In the genomic region with DNA sequence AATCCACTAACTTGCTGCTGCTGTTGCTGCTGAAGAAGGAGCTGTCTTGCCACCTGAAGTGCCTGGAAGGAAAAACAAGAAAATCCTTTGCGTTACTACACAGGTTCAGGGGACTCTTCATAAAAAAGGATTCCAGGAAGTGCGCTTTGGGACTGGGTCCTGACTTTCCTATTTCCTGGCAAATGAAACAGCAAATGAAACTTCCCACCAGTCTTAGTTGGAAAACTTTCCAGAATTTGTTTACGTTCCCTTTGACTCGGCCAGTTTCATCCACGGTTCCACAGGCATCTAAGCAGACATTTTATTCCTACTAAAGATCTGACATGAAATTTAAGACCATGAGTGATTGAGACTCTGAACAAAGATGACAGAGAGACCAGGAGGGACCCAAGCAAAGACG, we compare ENCODE assay signal across 15 cellular contexts.
A peak's percentile ranks its signal among the peaks of the same experiment; 100 is the strongest.
DNase-seq lines count a peak whose midpoint lies in the region; ATAC-seq and TF ChIP-seq lines count a peak whose summit lies in the region.
"Had no signal": no experiment of that assay in that cellular context is flagged by ENCODE, and none has a peak within 500 bp of the region (broad histone marks: within the 10 kb centered on the region; RNA-seq: fewer than 3 reads in every experiment).

No MANE protein-coding gene starts in this region.

- CTCF ChIA-PET in activated CD4-positive, alpha-beta T cell treated with anti-CD3 and anti-CD28 coated beads, Interleukin-2, amount 10 ng/mL, durations not matched to agents 7 days and 5 days (lab: Charles Lee): no interaction called here

- peak overlapping the region; percentile 42 for H3K27ac Mint-ChIP-seq in activated CD4-positive, alpha-beta T cell treated with anti-CD3 and anti-CD28 coated beads, Interleukin-2, amount 10 ng/mL, durations not matched to agents 7 days and 5 days
- H3K27ac Mint-ChIP-seq in activated T-helper 17 cell treated with anti-CD3 and anti-CD28 coated beads, Interleukin-2, amount 50 U/mL, for 72 hours: peak overlapping the region; percentile 90
- H3K27ac Mint-ChIP-seq in stimulated activated memory B cell treated with anti-CD40 and anti-IgM and Interleukin-4, amounts not matched to agents 10 μg/mL and 1 μg/mL and 100 μg/mL, for 72 hours: peak overlapping the region; percentile 58

- POLR2A ChIA-PET in activated CD4-positive, alpha-beta T cell treated with anti-CD3 and anti-CD28 coated beads, Interleukin-2, amount 10 ng/mL, durations not matched to agents 7 days and 5 days (lab: Charles Lee): no interaction called here

- TF ChIP-seq CTCF in fibroblast of villous mesenchyme (IDR thresholded peaks at IDR 0.05; ENCODE audit: insufficient read depth, low read depth, low read length): no peak

- peaks cover 75% of the 10 kb centered on the region for H3K36me3 Mint-ChIP-seq in activated CD4-positive, alpha-beta T cell treated with anti-CD3 and anti-CD28 coated beads, Interleukin-2, amount 10 ng/mL, durations not matched to agents 7 days and 5 days (ENCODE audit: low read depth)
- peaks cover 87% of the 10 kb centered on the region for H3K36me3 Mint-ChIP-seq in activated T-helper 17 cell treated with anti-CD3 and anti-CD28 coated beads, Interleukin-2, amount 50 U/mL, for 72 hours (ENCODE audit: low read depth)
- H3K36me3 Mint-ChIP-seq in stimulated activated memory B cell treated with anti-CD40 and anti-IgM and Interleukin-4, amounts not matched to agents 10 μg/mL and 1 μg/mL and 100 μg/mL, for 72 hours: peaks cover 67% of the 10 kb centered on the region

- H3K4me1 Mint-ChIP-seq in activated CD4-positive, alpha-beta T cell treated with anti-CD3 and anti-CD28 coated beads, Interleukin-2, amount 10 ng/mL, durations not matched to agents 7 days and 5 days: peaks cover 36% of the 10 kb centered on the region
- peaks cover 53% of the 10 kb centered on the region for H3K4me1 Mint-ChIP-seq in activated T-helper 17 cell treated with anti-CD3 and anti-CD28 coated beads, Interleukin-2, amount 50 U/mL, for 72 hours
- H3K4me1 Mint-ChIP-seq in stimulated activated memory B cell treated with anti-CD40 and anti-IgM and Interleukin-4, amounts not matched to agents 10 μg/mL and 1 μg/mL and 100 μg/mL, for 72 hours: peaks cover 81% of the 10 kb centered on the region

- DNase-seq in activated CD4-positive, alpha-beta T cell treated with anti-CD3 and anti-CD28 coated beads, Interleukin-2, amount 10 ng/mL, durations not matched to agents 7 days and 5 days: no peak
- DNase-seq in activated CD4-positive, alpha-beta T cell treated with anti-CD3 and anti-CD28 coated beads for 1 hour: no peak
- DNase-seq in fibroblast of villous mesenchyme (ENCODE audit: low read depth): peak; percentile 31
- DNase-seq in NCI-H345 treated with DMSO at 0.1 percent for 48 hours (lab: John Stamatoyannopoulos, UW; ENCODE audit: unreplicated experiment): no peak
- DNase-seq in NCI-H1694 treated with DMSO at 0.1 percent for 48 hours (lab: John Stamatoyannopoulos, UW): no peak
- DNase-seq in retina: no peak
- DNase-seq: activated gamma-delta T cell treated with Interleukin-2 at 50 U/mL for 16 hours, mesendoderm, NCI-H1436, NCI-H82, SJCRH30, WERI-Rb-1 had no signal

- no peaks in the 10 kb centered on the region for H3K27me3 Mint-ChIP-seq in activated CD4-positive, alpha-beta T cell treated with anti-CD3 and anti-CD28 coated beads, Interleukin-2, amount 10 ng/mL, durations not matched to agents 7 days and 5 days
- H3K27me3 Mint-ChIP-seq in activated T-helper 17 cell treated with anti-CD3 and anti-CD28 coated beads, Interleukin-2, amount 50 U/mL, for 72 hours: no peaks in the 10 kb centered on the region
- H3K27me3 Mint-ChIP-seq in stimulated activated memory B cell treated with anti-CD40 and anti-IgM and Interleukin-4, amounts not matched to agents 10 μg/mL and 1 μg/mL and 100 μg/mL, for 72 hours: no peaks in the 10 kb centered on the region

- no peak for ATAC-seq in activated T-helper 17 cell treated with anti-CD3 and anti-CD28 coated beads, Interleukin-2, amount 50 U/mL, for 72 hours (replicated peaks)
- no peak for ATAC-seq in stimulated activated memory B cell treated with anti-CD40 and anti-IgM and Interleukin-4, amounts not matched to agents 10 μg/mL and 1 μg/mL and 100 μg/mL, for 72 hours

- no peak overlapping the region for H3K4me3 ChIP-seq in fibroblast of villous mesenchyme (ENCODE audit: low read depth, low read length)
- H3K4me3 ChIP-seq: SJCRH30, tibial nerve had no signal

- H3K9me3 Mint-ChIP-seq in activated CD4-positive, alpha-beta T cell treated with anti-CD3 and anti-CD28 coated beads, Interleukin-2, amount 10 ng/mL, durations not matched to agents 7 days and 5 days: no peaks in the 10 kb centered on the region
- H3K9me3 Mint-ChIP-seq in activated T-helper 17 cell treated with anti-CD3 and anti-CD28 coated beads, Interleukin-2, amount 50 U/mL, for 72 hours: no peaks in the 10 kb centered on the region
- no peaks in the 10 kb centered on the region for H3K9me3 Mint-ChIP-seq in stimulated activated memory B cell treated with anti-CD40 and anti-IgM and Interleukin-4, amounts not matched to agents 10 μg/mL and 1 μg/mL and 100 μg/mL, for 72 hours

- no peak overlapping the region for H3K4me3 Mint-ChIP-seq in activated CD4-positive, alpha-beta T cell treated with anti-CD3 and anti-CD28 coated beads, Interleukin-2, amount 10 ng/mL, durations not matched to agents 7 days and 5 days
- H3K4me3 Mint-ChIP-seq in activated T-helper 17 cell treated with anti-CD3 and anti-CD28 coated beads, Interleukin-2, amount 50 U/mL, for 72 hours: peak overlapping the region; percentile 61
- H3K4me3 Mint-ChIP-seq in stimulated activated memory B cell treated with anti-CD40 and anti-IgM and Interleukin-4, amounts not matched to agents 10 μg/mL and 1 μg/mL and 100 μg/mL, for 72 hours: no peak overlapping the region
